24 cellular contexts compared by ENCODE assay signal in genomic region chr2:204974487-204974886, GRCh38.
DNase-seq lines count a peak whose midpoint lies in the region; ATAC-seq and TF ChIP-seq lines count a peak whose summit lies in the region.
"Had no signal": no experiment of that assay in that cellular context is flagged by ENCODE, and none has a peak within 500 bp of the region (broad histone marks: within the 10 kb centered on the region; RNA-seq: fewer than 3 reads in every experiment).

No MANE protein-coding gene starts in this region.

- H3K4me1 Mint-ChIP-seq in T-helper 17 cell: peaks cover 16% of the 10 kb centered on the region
- H3K4me1 Mint-ChIP-seq: CD14-positive monocyte had no signal

- peaks cover 2% of the 10 kb centered on the region for H3K36me3 Mint-ChIP-seq in T-helper 17 cell (ENCODE audit: low read depth)
- H3K36me3 Mint-ChIP-seq: CD14-positive monocyte had no signal

- H3K36me3 ChIP-seq in right lobe of liver: no peaks in the 10 kb centered on the region
- H3K36me3 ChIP-seq: BE2C, BLaER1 had no signal

- no peak overlapping the region for H3K4me3 ChIP-seq in right lobe of liver
- H3K4me3 ChIP-seq: BLaER1, GM12878 had no signal

- WGBS in right lobe of liver (ENCODE audit: insufficient coverage, low coverage, low lambda C conversion rate, missing lambda C conversion rate): 32% methylated on average over 2 of the region's 2 CpGs

- H3K4me1 ChIP-seq in right lobe of liver: no peaks in the 10 kb centered on the region
- H3K4me1 ChIP-seq: BLaER1 had no signal

- TF ChIP-seq CTCF in right lobe of liver (IDR thresholded peaks at IDR 0.05): no peak

- ATAC-seq in T-helper 17 cell: no peak
- ATAC-seq in right lobe of liver: peak in 3 of 4 donors; percentile 28 to 74 (median 59)
- no peak for ATAC-seq in GM18520 (IDR thresholded peaks at IDR 0.05; ENCODE audit: unreplicated experiment)
- ATAC-seq: GM12878 had no signal

- no peak overlapping the region for H3K4me3 Mint-ChIP-seq in T-helper 17 cell
- H3K4me3 Mint-ChIP-seq: CD14-positive monocyte; CD4-positive, alpha-beta memory T cell; CD8-positive, alpha-beta memory T cell had no signal

- DNase-seq in HuH-7.5 (ENCODE audit: low spot score): peak; percentile 9
- no peak for DNase-seq in T-helper 17 cell
- DNase-seq in right lobe of liver: no peak
- no peak for DNase-seq in NCI-H524 (lab: John Stamatoyannopoulos, UW)
- no peak for DNase-seq in SW 1271 (lab: John Stamatoyannopoulos, UW)
- DNase-seq: 8988T; ACHN; BE2C; C1 segment of cervical spinal cord; CD4-positive, alpha-beta memory T cell; CD4-positive, CD25-positive, alpha-beta regulatory T cell; CD8-positive, alpha-beta memory T cell; COR-L47; DMS 273 treated with DMSO at 0.1 percent for 48 hours; DMS153; DMS53; DMS79; DND-41; EL; GDM1 had no signal

- no peaks in the 10 kb centered on the region for H3K27me3 ChIP-seq in right lobe of liver
- H3K27me3 ChIP-seq: BE2C, BLaER1 had no signal

- no peaks in the 10 kb centered on the region for H3K27me3 Mint-ChIP-seq in T-helper 17 cell
- H3K27me3 Mint-ChIP-seq: CD4-positive, alpha-beta memory T cell had no signal

- H3K9me3 ChIP-seq in T-helper 17 cell (ENCODE audit: control insufficient read depth, low read length, poor library complexity, severe bottlenecking) (no peaks in the 10 kb centered on the region), right lobe of liver (no peaks in the 10 kb centered on the region)
- H3K9me3 ChIP-seq: BE2C, BLaER1 had no signal

- H3K27ac Mint-ChIP-seq in T-helper 17 cell: peak overlapping the region; percentile 78
- H3K27ac Mint-ChIP-seq: CD14-positive monocyte; CD8-positive, alpha-beta memory T cell had no signal

- no peak overlapping the region for H3K27ac ChIP-seq in right lobe of liver
- H3K27ac ChIP-seq: BLaER1 had no signal

- intact Hi-C loops in right lobe of liver (cut with DNase I): no loop called here

- TF ChIP-seq POLR2A in right lobe of liver (IDR thresholded peaks at IDR 0.05): no peak

Comparison
In these comparisons a context has a peak if more than half of its experiments do, and no peak if none do; other contexts are left out.
1. ATAC-seq: peak in right lobe of liver (3 of 4); none in T-helper 17 cell (single experiment) and GM18520 (single experiment).